ENCODE assay signal across 8 cellular contexts in the genomic region with DNA sequence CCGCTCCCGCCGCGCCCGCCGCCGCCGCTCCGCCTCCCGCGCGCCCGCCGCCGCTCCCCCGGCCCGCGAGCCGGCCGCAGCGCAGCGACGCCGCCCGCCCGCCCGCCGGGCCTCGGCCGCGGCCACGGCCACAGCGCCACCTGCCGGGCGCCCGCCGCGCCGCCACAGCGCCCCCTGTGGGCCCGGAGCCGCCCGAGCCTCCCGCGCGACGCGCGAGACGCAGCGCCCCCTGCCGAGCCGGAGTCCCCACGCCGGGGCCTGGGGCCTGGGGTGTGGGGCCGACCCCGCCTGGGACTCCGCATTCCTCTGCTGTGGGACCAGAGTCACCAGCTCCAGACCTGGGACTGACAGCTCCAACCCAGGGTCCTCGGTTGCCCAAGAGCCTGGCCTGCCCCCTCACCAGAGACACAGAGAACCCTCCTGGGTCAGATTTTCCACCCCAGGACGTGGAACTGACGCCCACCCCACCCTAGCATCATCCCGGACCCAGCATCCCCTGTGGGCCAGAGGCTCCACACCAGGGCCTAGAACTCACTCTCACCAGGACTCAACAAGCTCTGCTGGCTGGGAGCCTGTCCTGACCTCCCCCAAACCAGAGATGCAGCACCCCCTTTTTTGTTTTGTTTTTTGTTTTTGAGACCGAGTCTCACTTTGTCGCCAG. TPM values are rescaled to one million over a fixed set of nuclear protein-coding genes. Genes with fewer than 3 reads are reported as not detected.
DNase-seq lines count a peak whose midpoint lies in the region; ATAC-seq lines count a peak whose summit lies in the region.

A gene with protein sequence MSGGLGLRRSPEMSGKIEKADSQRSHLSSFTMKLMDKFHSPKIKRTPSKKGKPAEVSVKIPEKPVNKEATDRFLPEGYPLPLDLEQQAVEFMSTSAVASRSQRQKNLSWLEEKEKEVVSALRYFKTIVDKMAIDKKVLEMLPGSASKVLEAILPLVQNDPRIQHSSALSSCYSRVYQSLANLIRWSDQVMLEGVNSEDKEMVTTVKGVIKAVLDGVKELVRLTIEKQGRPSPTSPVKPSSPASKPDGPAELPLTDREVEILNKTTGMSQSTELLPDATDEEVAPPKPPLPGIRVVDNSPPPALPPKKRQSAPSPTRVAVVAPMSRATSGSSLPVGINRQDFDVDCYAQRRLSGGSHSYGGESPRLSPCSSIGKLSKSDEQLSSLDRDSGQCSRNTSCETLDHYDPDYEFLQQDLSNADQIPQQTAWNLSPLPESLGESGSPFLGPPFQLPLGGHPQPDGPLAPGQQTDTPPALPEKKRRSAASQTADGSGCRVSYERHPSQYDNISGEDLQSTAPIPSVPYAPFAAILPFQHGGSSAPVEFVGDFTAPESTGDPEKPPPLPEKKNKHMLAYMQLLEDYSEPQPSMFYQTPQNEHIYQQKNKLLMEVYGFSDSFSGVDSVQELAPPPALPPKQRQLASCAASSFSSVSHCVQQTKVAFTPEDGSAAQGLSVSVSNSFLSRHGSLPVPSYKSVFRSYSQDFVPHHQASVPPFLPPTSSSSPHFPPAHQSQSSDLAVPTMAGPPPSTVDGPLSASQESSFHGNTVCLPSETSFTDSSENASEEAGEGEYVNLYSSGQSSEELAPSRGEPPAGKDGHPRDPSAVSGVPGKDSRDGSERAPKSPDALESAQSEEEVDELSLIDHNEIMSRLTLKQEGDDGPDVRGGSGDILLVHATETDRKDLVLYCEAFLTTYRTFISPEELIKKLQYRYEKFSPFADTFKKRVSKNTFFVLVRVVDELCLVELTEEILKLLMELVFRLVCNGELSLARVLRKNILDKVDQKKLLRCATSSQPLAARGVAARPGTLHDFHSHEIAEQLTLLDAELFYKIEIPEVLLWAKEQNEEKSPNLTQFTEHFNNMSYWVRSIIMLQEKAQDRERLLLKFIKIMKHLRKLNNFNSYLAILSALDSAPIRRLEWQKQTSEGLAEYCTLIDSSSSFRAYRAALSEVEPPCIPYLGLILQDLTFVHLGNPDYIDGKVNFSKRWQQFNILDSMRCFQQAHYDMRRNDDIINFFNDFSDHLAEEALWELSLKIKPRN (N-terminal part only) (minus strand): TSS at position 89 of the 661 bp plus-strand sequence. CDS start 246 bp downstream, outside the sequence.

- H3K27me3 Mint-ChIP-seq in activated CD8-positive, alpha-beta T cell treated with anti-CD3 and anti-CD28 coated beads, Interleukin-2, amount 10 ng/mL, durations not matched to agents 7 days and 5 days (ENCODE audit: low read depth): no peaks in the 10 kb centered on the region

- H3K27ac ChIP-seq in effector memory CD4-positive, alpha-beta T cell (ENCODE audit: insufficient read depth, low read length, poor library complexity, severe bottlenecking): peak within 1 kb of the TSS; percentile 66
- H3K27ac ChIP-seq in mesodermal cell (ENCODE audit: low read depth, low read length, severe bottlenecking): no peak within 1 kb of the TSS

- H3K27me3 ChIP-seq in H7 (ENCODE audit: control insufficient read depth, insufficient read depth, low read length): no peaks in the 10 kb centered on the region
- no peaks in the 10 kb centered on the region for H3K27me3 ChIP-seq in effector memory CD4-positive, alpha-beta T cell (replicated peaks; ENCODE audit: control insufficient read depth, insufficient read depth, low read length, poor library complexity, severe bottlenecking)

- no peaks in the 10 kb centered on the region for H3K9me3 ChIP-seq in effector memory CD4-positive, alpha-beta T cell (ENCODE audit: control insufficient read depth, low read length)
- peaks cover 3% of the 10 kb centered on the region for H3K9me3 ChIP-seq in mesodermal cell (ENCODE audit: control insufficient read depth, low read length)

- peak within 1 kb of the TSS; percentile 85 for H3K27ac Mint-ChIP-seq in activated CD8-positive, alpha-beta T cell treated with anti-CD3 and anti-CD28 coated beads, Interleukin-2, amount 10 ng/mL, durations not matched to agents 7 days and 5 days

- ATAC-seq in activated CD8-positive, alpha-beta T cell treated with anti-CD3 and anti-CD28 coated beads, Interleukin-2, amount 10 ng/mL, durations not matched to agents 7 days and 5 days: peak; percentile 82

- DNase-seq in GDM1 (lab: John Stamatoyannopoulos, UW) (peak; percentile 59), H7 (peak; percentile 97), NCI-H1048 (lab: John Stamatoyannopoulos, UW) (peak; percentile 39), DMS79 treated with DMSO at 0.1 percent for 48 hours (lab: John Stamatoyannopoulos, UW) (no peak)
- peak; percentile 82 for DNase-seq in activated CD8-positive, alpha-beta T cell treated with anti-CD3 and anti-CD28 coated beads, Interleukin-2, amount 10 ng/mL, durations not matched to agents 7 days and 5 days
- DNase-seq in effector memory CD4-positive, alpha-beta T cell: peak; percentile 63 to 75 (median 72)
- peak; percentile 50 to 70 for DNase-seq in stimulated activated CD8-positive, alpha-beta memory T cell treated with anti-CD3 and anti-CD28 coated beads, Interleukin-15, amount 100 ng/mL, for 4 hours (ENCODE audit: low read depth in 2 of 2)

- H3K4me1 Mint-ChIP-seq in activated CD8-positive, alpha-beta T cell treated with anti-CD3 and anti-CD28 coated beads, Interleukin-2, amount 10 ng/mL, durations not matched to agents 7 days and 5 days (ENCODE audit: low read depth): peaks cover 64% of the 10 kb centered on the region

- H3K4me3 ChIP-seq in H7 (ENCODE audit: insufficient read depth, low read depth, low read length) (peak within 1 kb of the TSS; percentile 63), mesodermal cell (ENCODE audit: extremely low read depth, insufficient read depth, low read length, poor library complexity, severe bottlenecking) (peak within 1 kb of the TSS; percentile 62)
- peak within 1 kb of the TSS; percentile 55 for H3K4me3 ChIP-seq in effector memory CD4-positive, alpha-beta T cell (ENCODE audit: insufficient read depth, low read depth, low read length, poor library complexity, severe bottlenecking)

- H3K36me3 ChIP-seq in H7 (replicated peaks; ENCODE audit: control insufficient read depth, insufficient read depth, low read length) (no peaks in the 10 kb centered on the region; the same call in 1 of the 2 replicates), mesodermal cell (ENCODE audit: control insufficient read depth, insufficient read depth, low read length) (peaks cover 7% of the 10 kb centered on the region)
- no peaks in the 10 kb centered on the region for H3K36me3 ChIP-seq in effector memory CD4-positive, alpha-beta T cell (ENCODE audit: control insufficient read depth, insufficient read depth, low read length)

- 7 to 12% methylated on average over 52 to 61 of the region's 64 CpGs for WGBS in mesodermal cell (ENCODE audit: insufficient coverage in 2 of 2), 2 experiments

- H3K4me1 ChIP-seq in effector memory CD4-positive, alpha-beta T cell (ENCODE audit: control insufficient read depth, insufficient read depth, low read length, poor library complexity, severe bottlenecking): peaks cover 55% of the 10 kb centered on the region
- H3K4me1 ChIP-seq in mesodermal cell (ENCODE audit: control insufficient read depth, insufficient read depth, low read length, poor library complexity, severe bottlenecking): peaks cover 25% of the 10 kb centered on the region

- CTCF ChIA-PET in activated CD8-positive, alpha-beta T cell treated with anti-CD3 and anti-CD28 coated beads, Interleukin-2, amount 10 ng/mL, durations not matched to agents 7 days and 5 days (lab: Charles Lee): interaction anchor here (0.6 to 7.5 kb wide), 39 partner anchors 9 to 391 kb away, joined by 3 to 100 read pairs (median 5); no protein-coding TSS in a partner anchor

- no peaks in the 10 kb centered on the region for H3K9me3 Mint-ChIP-seq in activated CD8-positive, alpha-beta T cell treated with anti-CD3 and anti-CD28 coated beads, Interleukin-2, amount 10 ng/mL, durations not matched to agents 7 days and 5 days (ENCODE audit: insufficient read depth)

- H3K36me3 Mint-ChIP-seq in activated CD8-positive, alpha-beta T cell treated with anti-CD3 and anti-CD28 coated beads, Interleukin-2, amount 10 ng/mL, durations not matched to agents 7 days and 5 days (ENCODE audit: low read depth): peaks cover 27% of the 10 kb centered on the region

- POLR2A ChIA-PET in activated CD8-positive, alpha-beta T cell treated with anti-CD3 and anti-CD28 coated beads, Interleukin-2, amount 10 ng/mL, durations not matched to agents 7 days and 5 days (lab: Charles Lee): interaction anchor here (0.6 to 2.0 kb wide), 4 partner anchors 12 to 635 kb away, joined by 3 to 14 read pairs (median 4); no protein-coding TSS in a partner anchor

- peak within 1 kb of the TSS; percentile 91 for H3K4me3 Mint-ChIP-seq in activated CD8-positive, alpha-beta T cell treated with anti-CD3 and anti-CD28 coated beads, Interleukin-2, amount 10 ng/mL, durations not matched to agents 7 days and 5 days

RNA-seq across cellular contexts. Expression of the gene that starts here (rescaled TPM):
- total RNA-seq in H7 (2014; rRNA removed; shearing (Covaris generic)): 47.1 and 49.6 TPM in 2 replicates
- total RNA-seq in activated CD8-positive, alpha-beta T cell treated with anti-CD3 and anti-CD28 coated beads, Interleukin-2, amount 10 ng/mL, durations not matched to agents 7 days and 5 days: 100 to 1,000 TPM; 128 TPM
- polyA plus RNA-seq in mesodermal cell (2013, experiment 1 of 2): 44.1 TPM
- polyA plus RNA-seq in mesodermal cell (2013, experiment 2 of 2): 41.0 TPM
